Comparison of ENCODE assay signal across 12 cellular contexts in the genomic region with DNA sequence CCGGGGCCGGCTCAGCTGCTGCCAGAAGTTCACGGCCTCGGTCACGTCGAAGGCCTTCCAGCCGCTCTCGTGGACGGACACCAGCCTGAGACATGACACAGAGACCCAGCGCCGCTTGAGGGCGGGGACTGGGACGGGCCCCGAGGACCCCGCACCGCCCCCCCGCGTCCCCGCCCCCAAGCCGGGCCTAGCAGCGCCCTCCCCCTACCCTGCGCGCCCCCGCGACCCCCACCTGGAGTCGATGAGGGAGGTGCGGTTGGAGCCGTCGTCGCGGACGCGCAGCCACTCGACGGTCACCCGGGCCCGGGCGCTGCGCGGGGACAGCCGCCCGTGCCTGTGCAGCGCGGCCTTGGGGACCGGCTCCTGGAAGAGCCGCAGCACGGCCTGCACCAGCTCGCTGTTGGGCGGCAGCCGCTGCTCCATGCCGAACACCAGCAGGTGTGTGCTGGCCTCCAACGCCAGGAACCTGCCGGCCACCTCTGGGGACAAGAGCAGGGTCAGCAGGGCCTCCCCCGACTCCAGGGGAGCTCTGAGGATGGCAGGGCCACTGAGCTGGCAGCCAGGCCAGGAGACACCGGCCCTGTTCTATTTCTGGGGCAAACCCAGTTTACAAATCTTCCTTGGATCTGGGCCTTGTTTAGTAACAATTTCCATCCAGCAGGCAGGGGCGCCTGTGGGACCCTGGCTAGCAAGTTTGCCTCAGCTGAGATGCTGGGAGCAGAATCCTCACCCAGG. TPM values are rescaled to one million over a fixed set of nuclear protein-coding genes. Genes with fewer than 3 reads are reported as not detected.
"Had no signal": no experiment of that assay in that cellular context is flagged by ENCODE, and none has a peak within 500 bp of the region (broad histone marks: within the 10 kb centered on the region; RNA-seq: fewer than 3 reads in every experiment).

No MANE protein-coding gene starts in this region.

RNA-seq across cellular contexts. Expression of a gene that starts 1.2 kb away (rescaled TPM):
- total RNA-seq: activated CD4-positive, alpha-beta T cell treated with anti-CD3 and anti-CD28 coated beads, Interleukin-2, amount 10 ng/mL, durations not matched to agents 7 days and 5 days; activated CD8-positive, alpha-beta T cell treated with anti-CD3 and anti-CD28 coated beads, Interleukin-2, amount 10 ng/mL, durations not matched to agents 7 days and 5 days; activated T-helper 2 cell treated with anti-CD3 and anti-CD28 coated beads, Interferon-gamma antibody, Interleukin-2, Interleukin-4, amounts not matched to agents 10 μg/mL and 5 μg/mL and 100 μg/mL, durations not matched to agents 14 hours and 24 hours and 36 hours; cardiac septum; epithelial cell of proximal tubule; fibroblast of lung; foreskin keratinocyte; kidney epithelial cell; natural killer cell treated with Interleukin-12 subunit alpha and Interleukin-12 subunit beta and Interleukin-15 and Interleukin-18, amount 100 ng/mL, for 72 hours; osteoblast; smooth muscle cell had no signal
- polyA plus RNA-seq: fibroblast of lung, foreskin keratinocyte, smooth muscle cell had no signal

RNA-seq across cellular contexts. Expression of a gene that starts 53.3 kb away (rescaled TPM):
- total RNA-seq: activated CD4-positive, alpha-beta T cell treated with anti-CD3 and anti-CD28 coated beads, Interleukin-2, amount 10 ng/mL, durations not matched to agents 7 days and 5 days; activated CD8-positive, alpha-beta T cell treated with anti-CD3 and anti-CD28 coated beads, Interleukin-2, amount 10 ng/mL, durations not matched to agents 7 days and 5 days; activated naive CD8-positive, alpha-beta T cell treated with anti-CD3 and anti-CD28 coated beads, Interleukin-2, amount 10 ng/mL, durations not matched to agents 7 days and 5 days; activated T-helper 2 cell treated with anti-CD3 and anti-CD28 coated beads, Interferon-gamma antibody, Interleukin-2, Interleukin-4, amounts not matched to agents 10 μg/mL and 5 μg/mL and 100 μg/mL, durations not matched to agents 14 hours and 24 hours and 36 hours; epithelial cell of proximal tubule; fibroblast of lung; foreskin keratinocyte; kidney epithelial cell; natural killer cell treated with Interleukin-12 subunit alpha and Interleukin-12 subunit beta and Interleukin-15 and Interleukin-18, amount 100 ng/mL, for 72 hours; osteoblast had no signal
- polyA plus RNA-seq: fibroblast of lung, foreskin keratinocyte had no signal
